Comparison of ENCODE assay signal across 22 cellular contexts in genomic region chr5:56169949-56170348, GRCh38.
DNase-seq lines count a peak whose midpoint lies in the region; ATAC-seq and TF ChIP-seq lines count a peak whose summit lies in the region.
"Had no signal": no experiment of that assay in that cellular context is flagged by ENCODE, and none has a peak within 500 bp of the region (broad histone marks: within the 10 kb centered on the region; RNA-seq: fewer than 3 reads in every experiment).

No MANE protein-coding gene starts in this region.

- H3K79me2 ChIP-seq in hepatocyte = no peaks in the 10 kb centered on the region

- H3K27ac ChIP-seq in adrenal gland (peak overlapping the region in 3 of 5 donors; percentile 25 to 53 (median 37)), hepatocyte (peak overlapping the region; percentile 5)
- H3K27ac ChIP-seq: C4-2B, PC-9 had no signal

- no peak overlapping the region for H3K4me3 ChIP-seq in adrenal gland
- H3K4me3 ChIP-seq in hepatocyte = no peak overlapping the region
- H3K4me3 ChIP-seq: PC-9 had no signal

- H4K20me1 ChIP-seq in hepatocyte (ENCODE audit: insufficient read depth, poor library complexity, severe bottlenecking) = no peaks in the 10 kb centered on the region

- no peak overlapping the region for H3K4me2 ChIP-seq in hepatocyte
- H3K4me2 ChIP-seq: PC-9 had no signal

- no peak overlapping the region for H2AFZ ChIP-seq in hepatocyte
- H2AFZ ChIP-seq: PC-9 had no signal

- ATAC-seq in stimulated activated effector memory CD8-positive, alpha-beta T cell treated with anti-CD3 and anti-CD28 coated beads, Interleukin-12 subunit alpha, Interleukin-12 subunit beta, amount 100 ng/mL, for 72 hours = no peak
- ATAC-seq: HCT116 had no signal

- TF ChIP-seq POLR2A in adrenal gland (IDR thresholded peaks at IDR 0.05) = no peak

- H3K4me3 Mint-ChIP-seq in CD14-positive monocyte (no peak overlapping the region), osteocyte (ENCODE audit: unreplicated experiment) (no peak overlapping the region)
- no peak overlapping the region for H3K4me3 Mint-ChIP-seq in stimulated activated effector memory CD8-positive, alpha-beta T cell treated with anti-CD3 and anti-CD28 coated beads, Interleukin-12 subunit alpha, Interleukin-12 subunit beta, amount 100 ng/mL, for 72 hours
- H3K4me3 Mint-ChIP-seq: B cell; CD8-positive, alpha-beta memory T cell had no signal

- no peaks in the 10 kb centered on the region for H3K36me3 ChIP-seq in adrenal gland (replicated peaks in 1 of 2)
- no peaks in the 10 kb centered on the region for H3K36me3 ChIP-seq in hepatocyte (replicated peaks; ENCODE audit: insufficient read depth, low read depth)

- no peaks in the 10 kb centered on the region for H3K27me3 ChIP-seq in adrenal gland
- no peaks in the 10 kb centered on the region for H3K27me3 ChIP-seq in hepatocyte

- H3K27me3 Mint-ChIP-seq in CD14-positive monocyte (ENCODE audit: low read depth in 3 of 3) (peaks cover 0 to 3% (median 0%) of the 10 kb centered on the region in 3 donors), osteocyte (ENCODE audit: unreplicated experiment) (no peaks in the 10 kb centered on the region)

- TF ChIP-seq CTCF in CD14-positive monocyte (IDR thresholded peaks at IDR 0.05) = no peak
- no peak for TF ChIP-seq CTCF in adrenal gland (IDR thresholded peaks at IDR 0.05)
- no peak for TF ChIP-seq CTCF in hepatocyte (IDR thresholded peaks at IDR 0.05; ENCODE audit: poor library complexity)
- no peak for TF ChIP-seq CTCF in osteocyte (IDR thresholded peaks at IDR 0.05)

- no peaks in the 10 kb centered on the region for H3K9me2 ChIP-seq in hepatocyte (replicated peaks; ENCODE audit: insufficient read depth)

- peaks cover 0 to 4% (median 2%) of the 10 kb centered on the region in 7 donors for H3K9me3 Mint-ChIP-seq in CD14-positive monocyte
- no peaks in the 10 kb centered on the region for H3K9me3 Mint-ChIP-seq in osteocyte (ENCODE audit: unreplicated experiment)
- no peaks in the 10 kb centered on the region for H3K9me3 Mint-ChIP-seq in stimulated activated effector memory CD8-positive, alpha-beta T cell treated with anti-CD3 and anti-CD28 coated beads, Interleukin-12 subunit alpha, Interleukin-12 subunit beta, amount 100 ng/mL, for 72 hours
- H3K9me3 Mint-ChIP-seq: CD8-positive, alpha-beta memory T cell had no signal

- H3K4me1 ChIP-seq in adrenal gland (replicated peaks in 1 of 2) (peaks cover 10 to 33% of the 10 kb centered on the region in 2 donors), hepatocyte (ENCODE audit: insufficient read depth) (peaks cover 3% of the 10 kb centered on the region)

- H3K27ac Mint-ChIP-seq in CD14-positive monocyte (peak overlapping the region in 4 of 7 donors; percentile 42 to 80 (median 56)), osteocyte (ENCODE audit: unreplicated experiment) (peak overlapping the region; percentile 35)
- no peak overlapping the region for H3K27ac Mint-ChIP-seq in stimulated activated effector memory CD8-positive, alpha-beta T cell treated with anti-CD3 and anti-CD28 coated beads, Interleukin-12 subunit alpha, Interleukin-12 subunit beta, amount 100 ng/mL, for 72 hours
- H3K27ac Mint-ChIP-seq: B cell; CD8-positive, alpha-beta memory T cell had no signal

- intact Hi-C loops in CD14-positive monocyte (cut with micrococcal nuclease) = loop anchor here in 1 of 2 donors (10.0 kb wide), 1 partner anchor 175 kb away; the partner anchor contains the start of gene IL6ST
- intact Hi-C loops in adrenal gland (cut with DNase I) = no loop called here

- DNase-seq in CD14-positive monocyte (ENCODE audit: low spot score) = no peak
- DNase-seq in adrenal gland = no peak
- DNase-seq in hepatocyte (ENCODE audit: low spot score) = no peak
- no peak for DNase-seq in osteocyte (ENCODE audit: extremely low spot score, unreplicated experiment)
- DNase-seq in OCI-M2 (lab: John Stamatoyannopoulos, UW; ENCODE audit: unreplicated experiment) = no peak
- no peak for DNase-seq in effector CD8-positive, alpha-beta T cell (lab: John Stamatoyannopoulos, UW)
- DNase-seq in GM19238 (ENCODE audit: insufficient read length, low spot score) = no peak
- DNase-seq in stimulated activated effector memory CD8-positive, alpha-beta T cell treated with anti-CD3 and anti-CD28 coated beads, Interleukin-12 subunit alpha, Interleukin-12 subunit beta, amount 100 ng/mL, for 72 hours (ENCODE audit: low spot score in 2 of 2) = no peak
- DNase-seq: Calu3; CD8-positive, alpha-beta memory T cell; DMS79 treated with DMSO at 0.1 percent for 48 hours; GF-D8; Kasumi-1; NCI-H2029; NCI-H446 treated with DMSO at 0.1 percent for 48 hours; NCI-H526; NCI-H82; NK-92 treated with Interleukin-12 subunit alpha and Interleukin-12 subunit beta, amount 100 ng/mL, for 24 hours; PC-9 had no signal

- H3K9me3 ChIP-seq in adrenal gland (replicated peaks in 1 of 3) (no peaks in the 10 kb centered on the region), hepatocyte (ENCODE audit: low read depth) (no peaks in the 10 kb centered on the region)

- H3K36me3 Mint-ChIP-seq in CD14-positive monocyte = no peaks in the 10 kb centered on the region
- H3K36me3 Mint-ChIP-seq in osteocyte (ENCODE audit: unreplicated experiment) = no peaks in the 10 kb centered on the region
- H3K36me3 Mint-ChIP-seq in stimulated activated effector memory CD8-positive, alpha-beta T cell treated with anti-CD3 and anti-CD28 coated beads, Interleukin-12 subunit alpha, Interleukin-12 subunit beta, amount 100 ng/mL, for 72 hours = no peaks in the 10 kb centered on the region
- H3K36me3 Mint-ChIP-seq: CD8-positive, alpha-beta memory T cell had no signal

- peaks cover 92% of the 10 kb centered on the region for H3K4me1 Mint-ChIP-seq in CD14-positive monocyte
- H3K4me1 Mint-ChIP-seq in osteocyte (ENCODE audit: unreplicated experiment) = peaks cover 40% of the 10 kb centered on the region
- peaks cover 6% of the 10 kb centered on the region for H3K4me1 Mint-ChIP-seq in stimulated activated effector memory CD8-positive, alpha-beta T cell treated with anti-CD3 and anti-CD28 coated beads, Interleukin-12 subunit alpha, Interleukin-12 subunit beta, amount 100 ng/mL, for 72 hours
- H3K4me1 Mint-ChIP-seq: B cell had no signal
